In the genomic region with DNA sequence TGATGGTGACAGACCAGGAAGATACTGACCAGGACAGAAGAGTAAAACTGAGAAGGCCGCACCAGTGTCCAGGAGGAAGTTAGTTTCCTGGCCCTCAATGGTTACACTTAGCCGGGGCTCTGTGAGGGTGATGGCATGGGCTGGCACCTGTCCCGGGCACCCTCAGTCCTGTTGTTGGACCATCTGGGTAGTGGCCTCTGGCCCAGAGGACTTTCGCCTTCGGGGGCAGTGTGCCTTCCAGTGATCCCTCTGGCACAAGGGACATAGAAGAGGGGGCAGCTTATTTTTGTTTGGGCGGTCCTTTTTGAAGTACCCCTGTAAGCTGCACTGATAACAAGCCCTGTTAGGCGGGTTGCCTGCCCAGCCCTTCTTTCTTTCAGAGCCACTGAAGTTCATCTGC, we compare ENCODE assay signal across 16 cellular contexts.
"Had no signal": no experiment of that assay in that cellular context is flagged by ENCODE, and none has a peak within 500 bp of the region (broad histone marks: within the 10 kb centered on the region; RNA-seq: fewer than 3 reads in every experiment).

No MANE protein-coding gene starts in this region.

- H3K9me3 Mint-ChIP-seq: activated T-helper 1 cell treated with anti-CD3 and anti-CD28 coated beads, Interleukin-12 subunit alpha, Interleukin-12 subunit beta, Interleukin-2, Interleukin-4 antibody, amounts not matched to agents 30 ng/mL and 10 ng/mL and 1 ng/mL, durations not matched to agents 14 hours and 24 hours and 36 hours had no signal

- H3K27ac Mint-ChIP-seq: activated T-helper 1 cell treated with anti-CD3 and anti-CD28 coated beads, Interleukin-12 subunit alpha, Interleukin-12 subunit beta, Interleukin-2, Interleukin-4 antibody, amounts not matched to agents 30 ng/mL and 10 ng/mL and 1 ng/mL, durations not matched to agents 14 hours and 24 hours and 36 hours had no signal

- H3K4me3 ChIP-seq: body of pancreas, tibial artery, uterus had no signal

- H3K27ac ChIP-seq: body of pancreas, epithelial cell of prostate, parathyroid adenoma, tibial artery, uterus had no signal

- H3K4me3 Mint-ChIP-seq: activated T-helper 1 cell treated with anti-CD3 and anti-CD28 coated beads, Interleukin-12 subunit alpha, Interleukin-12 subunit beta, Interleukin-2, Interleukin-4 antibody, amounts not matched to agents 30 ng/mL and 10 ng/mL and 1 ng/mL, durations not matched to agents 14 hours and 24 hours and 36 hours had no signal

- H3K4me1 ChIP-seq: body of pancreas, parathyroid adenoma, tibial artery, uterus had no signal

- ATAC-seq: body of pancreas had no signal

- H3K9me3 ChIP-seq: body of pancreas, tibial artery, uterus had no signal

- H3K27me3 ChIP-seq: body of pancreas, tibial artery, uterus had no signal

- H3K36me3 ChIP-seq: tibial artery, uterus had no signal

- DNase-seq: activated CD4-positive, alpha-beta T cell treated with anti-CD3 and anti-CD28 coated beads, Interleukin-2, amount 50 U/mL, for 48 hours; activated CD4-positive, CD25-positive, alpha-beta regulatory T cell; activated CD8-positive, alpha-beta memory T cell treated with anti-CD3 and anti-CD28 coated beads, Interleukin-2, amount 50 U/mL, for 4 hours; activated naive CD4-positive, alpha-beta T cell treated with Interleukin-2 at 50 U/mL for 16 hours; amniotic stem cell; body of pancreas; central memory CD4-positive, alpha-beta T cell; effector memory CD4-positive, alpha-beta T cell; stimulated activated CD4-positive, alpha-beta T cell treated with anti-CD3 and anti-CD28 coated beads, Interleukin-15, amount 100 ng/mL, for 24 hours; stimulated activated CD4-positive, alpha-beta T cell treated with anti-CD3 and anti-CD28 coated beads, Interleukin-4, amount 100 ng/mL, for 24 hours; SW 1271; tibial artery; uterus had no signal
